In genomic region chr7:987909-988308, GRCh38 we compare ENCODE assay signal across 31 cellular contexts. TPM values are rescaled to one million over a fixed set of nuclear protein-coding genes. Genes with fewer than 3 reads are reported as not detected.
"Had no signal": no experiment of that assay in that cellular context is flagged by ENCODE, and none has a peak within 500 bp of the region (broad histone marks: within the 10 kb centered on the region; RNA-seq: fewer than 3 reads in every experiment).

No MANE protein-coding gene starts in this region.

- H3K36me3 ChIP-seq: colonic mucosa, neural progenitor cell, stomach, suprapubic skin, tibial nerve, uterus had no signal

- DNase-seq: activated CD4-positive, alpha-beta T cell treated with anti-CD3 and anti-CD28 coated beads for 4 hours; activated CD4-positive, alpha-beta T cell treated with anti-CD3 and anti-CD28 coated beads, Interleukin-2, amount 50 U/mL, for 48 hours; activated CD4-positive, CD25-positive, alpha-beta regulatory T cell; activated CD8-positive, alpha-beta memory T cell treated with anti-CD3 and anti-CD28 coated beads, Interleukin-2, amount 50 U/mL, for 48 hours; activated naive CD4-positive, alpha-beta T cell; activated T-cell treated with anti-CD3 and anti-CD28 coated beads, Interleukin-2, amount 50 U/mL, for 4 hours; colonic mucosa; dorsolateral prefrontal cortex; effector memory CD8-positive, alpha-beta T cell; glutamatergic neuron; hypothalamus; naive thymus-derived CD8-positive, alpha-beta T cell; psoas muscle; stimulated activated CD4-positive, alpha-beta T cell treated with anti-CD3 and anti-CD28 coated beads, Interleukin-2, amount 100 ng/mL, for 24 hours; T-helper 2 cell; uterus had no signal

- H3K4me1 ChIP-seq: uterus had no signal

- H3K9ac ChIP-seq: neural progenitor cell had no signal

- ATAC-seq: activated T-cell treated with anti-CD3 and anti-CD28 coated beads, Interleukin-2, amount 50 U/mL, for 4 hours; effector memory CD8-positive, alpha-beta T cell; esophagus mucosa; naive thymus-derived CD8-positive, alpha-beta T cell; psoas muscle; right cardiac atrium; stimulated activated effector memory CD8-positive, alpha-beta T cell treated with anti-CD3 and anti-CD28 coated beads, Interleukin-12 subunit alpha, Interleukin-12 subunit beta, amount 100 ng/mL, for 72 hours had no signal

- H3K4me3 ChIP-seq: colonic mucosa, dorsolateral prefrontal cortex, neural progenitor cell, psoas muscle, skin epidermis, suprapubic skin, tibial nerve, uterus had no signal

- H3K27me3 ChIP-seq: colonic mucosa, neural progenitor cell had no signal

- H3K9me3 ChIP-seq: colonic mucosa, psoas muscle, stomach, suprapubic skin, tibial nerve, uterus had no signal

- H2AFZ ChIP-seq: neural progenitor cell had no signal

- H3K27ac ChIP-seq: colonic mucosa, dorsolateral prefrontal cortex, neural progenitor cell, psoas muscle, skin epidermis, suprapubic skin, uterus had no signal

RNA-seq across cellular contexts. Expression of gene CYP2W1, which starts 4.9 kb away (rescaled TPM):
- total RNA-seq: activated CD8-positive, alpha-beta memory T cell treated with anti-CD3 and anti-CD28 coated beads for 36 hours; activated T-cell treated with anti-CD3 and anti-CD28 coated beads, Interleukin-2, amount 50 U/mL, for 4 hours; activated T-helper 2 cell treated with anti-CD3 and anti-CD28 coated beads, Interferon-gamma antibody, Interleukin-2, Interleukin-4, amounts not matched to agents 10 μg/mL and 5 μg/mL and 100 μg/mL, durations not matched to agents 14 hours and 24 hours and 36 hours; astrocyte; bronchial epithelial cell; endothelial cell of umbilical vein; frontal cortex; naive thymus-derived CD8-positive, alpha-beta T cell; osteocyte; psoas muscle; right cardiac atrium had no signal
- polyA plus RNA-seq: endothelial cell of umbilical vein; naive thymus-derived CD8-positive, alpha-beta T cell; psoas muscle; right cardiac atrium had no signal
